12 cellular contexts compared by ENCODE assay signal in the genomic region with DNA sequence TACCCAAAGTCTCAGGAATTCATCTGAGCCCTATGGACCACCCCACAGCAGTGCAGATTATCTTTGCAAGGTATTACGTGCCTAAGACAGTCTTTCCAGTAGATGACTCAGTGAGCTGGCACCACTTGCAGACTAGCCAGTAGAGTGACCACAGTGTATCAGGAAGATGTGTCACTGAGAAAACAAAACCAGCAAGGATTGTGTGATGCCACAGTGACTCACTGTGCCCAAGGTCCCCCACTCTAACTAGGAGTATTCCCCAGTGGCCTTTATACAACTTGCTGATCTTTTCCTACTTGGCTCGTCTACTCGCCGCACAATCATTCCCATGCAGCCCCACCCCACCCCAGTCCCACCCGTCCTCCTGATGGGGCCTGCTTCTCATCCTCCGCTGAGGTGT. TPM values are rescaled to one million over a fixed set of nuclear protein-coding genes. Genes with fewer than 3 reads are reported as not detected.
DNase-seq lines count a peak whose midpoint lies in the region; ATAC-seq and TF ChIP-seq lines count a peak whose summit lies in the region.
"Had no signal": no experiment of that assay in that cellular context is flagged by ENCODE, and none has a peak within 500 bp of the region (broad histone marks: within the 10 kb centered on the region; RNA-seq: fewer than 3 reads in every experiment).

No MANE protein-coding gene starts in this region.

- no peaks in the 10 kb centered on the region for H3K27me3 ChIP-seq in left ventricle myocardium inferior (ENCODE audit: low read depth)
- H3K27me3 ChIP-seq: gastrocnemius medialis, upper lobe of left lung had no signal

- peak; percentile 79 for DNase-seq in AG20443 (ENCODE audit: low spot score)
- peak; percentile 85 for DNase-seq in HS-27A (ENCODE audit: low read depth)
- peak; percentile 77 for DNase-seq in astrocyte of the cerebellum (ENCODE audit: low read depth)
- no peak for DNase-seq in left ventricle myocardium inferior
- no peak for DNase-seq in NCI-H2107 (lab: John Stamatoyannopoulos, UW)
- DNase-seq: gastrocnemius medialis, NCI-H510A, upper lobe of left lung had no signal

- H3K4me3 ChIP-seq in astrocyte of the cerebellum (ENCODE audit: low read depth, low read length) (no peak overlapping the region), mesodermal cell (ENCODE audit: extremely low read depth, insufficient read depth, low read length, poor library complexity, severe bottlenecking) (no peak overlapping the region), left ventricle myocardium inferior (no peak overlapping the region)
- H3K4me3 ChIP-seq: gastrocnemius medialis, upper lobe of left lung had no signal

- no peaks in the 10 kb centered on the region for H3K36me3 ChIP-seq in mesodermal cell (ENCODE audit: control insufficient read depth, insufficient read depth, low read length)
- no peaks in the 10 kb centered on the region for H3K36me3 ChIP-seq in left ventricle myocardium inferior
- H3K36me3 ChIP-seq: gastrocnemius medialis, upper lobe of left lung had no signal

- 63 to 65% methylated on average over 5 to 6 of the region's 6 CpGs for WGBS in mesodermal cell (ENCODE audit: insufficient coverage in 2 of 2), 2 experiments

- intact Hi-C loops in left ventricle myocardium inferior (cut with micrococcal nuclease), result no loop called here

- H3K9me3 ChIP-seq in mesodermal cell (ENCODE audit: control insufficient read depth, low read length), result peaks cover 8% of the 10 kb centered on the region
- peaks cover 14% of the 10 kb centered on the region for H3K9me3 ChIP-seq in left ventricle myocardium inferior (replicated peaks)
- H3K9me3 ChIP-seq: gastrocnemius medialis, upper lobe of left lung had no signal

- ATAC-seq in HG03565 (IDR thresholded peaks at IDR 0.05; ENCODE audit: unreplicated experiment) (no peak), GM21515 (IDR thresholded peaks at IDR 0.05; ENCODE audit: unreplicated experiment) (no peak)
- ATAC-seq: gastrocnemius medialis had no signal

- H3K4me1 ChIP-seq in mesodermal cell (ENCODE audit: control insufficient read depth, insufficient read depth, low read length, poor library complexity, severe bottlenecking) (peaks cover 29% of the 10 kb centered on the region), left ventricle myocardium inferior (no peaks in the 10 kb centered on the region)
- H3K4me1 ChIP-seq: gastrocnemius medialis, upper lobe of left lung had no signal

- in situ Hi-C loops in astrocyte of the cerebellum (cut with HindIII; ENCODE audit: low sequenced_read_pairs), result no loop called here

- TF ChIP-seq CTCF in astrocyte of the cerebellum (IDR thresholded peaks at IDR 0.05; ENCODE audit: low read depth, low read length, missing control alignments) (no peak), left ventricle myocardium inferior (IDR thresholded peaks at IDR 0.05; ENCODE audit: borderline replicate concordance) (no peak)

- H3K27ac ChIP-seq in mesodermal cell (ENCODE audit: low read depth, low read length, severe bottlenecking), result peak overlapping the region; percentile 77
- H3K27ac ChIP-seq in left ventricle myocardium inferior (replicated peaks), result no peak overlapping the region
- H3K27ac ChIP-seq: gastrocnemius medialis, upper lobe of left lung had no signal

RNA-seq across cellular contexts. Expression of gene PRKCA, which starts 26.8 kb away (rescaled TPM):
- 11.3 TPM for polyA plus RNA-seq in mesodermal cell (2013, experiment 1 of 2)
- polyA plus RNA-seq in mesodermal cell (2013, experiment 2 of 2), result 10.9 TPM
- 5.6 TPM for total RNA-seq in left ventricle myocardium inferior

RNA-seq across cellular contexts. Expression of gene APOH, which starts 46.4 kb away (rescaled TPM):
- polyA plus RNA-seq in mesodermal cell (2013, experiment 1 of 2), result not detected
- not detected for polyA plus RNA-seq in mesodermal cell (2013, experiment 2 of 2)
- not detected for total RNA-seq in left ventricle myocardium inferior
- total RNA-seq: activated CD8-positive, alpha-beta memory T cell treated with anti-CD3 and anti-CD28 coated beads for 36 hours had no signal

Comparison
In these comparisons a context has a peak if more than half of its experiments do, and no peak if none do; other contexts are left out.
1. DNase-seq: peak in AG20443 (single experiment), HS-27A (single experiment) and astrocyte of the cerebellum (single experiment); none in left ventricle myocardium inferior (single experiment) and NCI-H2107 (single experiment).